In genomic region chr22:21808130-21808529, GRCh38 we compare ENCODE assay signal across 18 cellular contexts.
"Had no signal": no experiment of that assay in that cellular context is flagged by ENCODE, and none has a peak within 500 bp of the region (broad histone marks: within the 10 kb centered on the region; RNA-seq: fewer than 3 reads in every experiment).

No MANE protein-coding gene starts in this region.

- H3K9me3 ChIP-seq: right atrium auricular region had no signal

- H3K4me3 Mint-ChIP-seq: activated CD4-positive, alpha-beta memory T cell treated with anti-CD3 and anti-CD28 coated beads, Interleukin-2, amount 10 ng/mL, durations not matched to agents 7 days and 5 days; activated CD4-positive, alpha-beta T cell treated with anti-CD3 and anti-CD28 coated beads for 36 hours; activated naive CD8-positive, alpha-beta T cell treated with anti-CD3 and anti-CD28 coated beads, Interleukin-2, amount 10 ng/mL, durations not matched to agents 7 days and 5 days; activated T-cell treated with anti-CD3 and anti-CD28 coated beads, Interleukin-2, amount 50 U/mL, for 4 hours; stimulated activated naive B cell treated with anti-CD40 and anti-IgM and Interleukin-4, amounts not matched to agents 10 μg/mL and 1 μg/mL and 100 μg/mL, for 72 hours; T-cell had no signal

- H3K9me3 Mint-ChIP-seq: activated CD4-positive, alpha-beta memory T cell treated with anti-CD3 and anti-CD28 coated beads, Interleukin-2, amount 10 ng/mL, durations not matched to agents 7 days and 5 days; activated naive CD8-positive, alpha-beta T cell treated with anti-CD3 and anti-CD28 coated beads, Interleukin-2, amount 10 ng/mL, durations not matched to agents 7 days and 5 days; activated T-cell treated with anti-CD3 and anti-CD28 coated beads, Interleukin-2, amount 50 U/mL, for 4 hours; T-cell had no signal

- H3K27me3 ChIP-seq: brain microvascular endothelial cell, right atrium auricular region had no signal

- H3K4me1 Mint-ChIP-seq: activated CD4-positive, alpha-beta memory T cell treated with anti-CD3 and anti-CD28 coated beads, Interleukin-2, amount 10 ng/mL, durations not matched to agents 7 days and 5 days had no signal

- H3K27me3 Mint-ChIP-seq: activated CD4-positive, alpha-beta memory T cell treated with anti-CD3 and anti-CD28 coated beads, Interleukin-2, amount 10 ng/mL, durations not matched to agents 7 days and 5 days; activated CD4-positive, alpha-beta T cell treated with anti-CD3 and anti-CD28 coated beads for 36 hours; activated naive CD8-positive, alpha-beta T cell treated with anti-CD3 and anti-CD28 coated beads, Interleukin-2, amount 10 ng/mL, durations not matched to agents 7 days and 5 days; progenitor cell of endocrine pancreas; stimulated activated naive B cell treated with anti-CD40 and anti-IgM and Interleukin-4, amounts not matched to agents 10 μg/mL and 1 μg/mL and 100 μg/mL, for 72 hours; T-cell had no signal

- H3K27ac ChIP-seq: brain microvascular endothelial cell, right atrium auricular region, WERI-Rb-1 had no signal

- ATAC-seq: activated CD4-positive, alpha-beta T cell treated with anti-CD3 and anti-CD28 coated beads for 36 hours; activated T-cell treated with anti-CD3 and anti-CD28 coated beads, Interleukin-2, amount 50 U/mL, for 4 hours; stimulated activated naive B cell treated with anti-CD40 and anti-IgM and Interleukin-4, amounts not matched to agents 10 μg/mL and 1 μg/mL and 100 μg/mL, for 72 hours; T-cell had no signal

- DNase-seq: activated CD4-positive, alpha-beta memory T cell treated with anti-CD3 and anti-CD28 coated beads, Interleukin-2, amount 10 ng/mL, durations not matched to agents 7 days and 5 days; activated CD4-positive, alpha-beta T cell treated with anti-CD3 and anti-CD28 coated beads for 36 hours; activated gamma-delta T cell treated with Interleukin-2 at 50 U/mL for 16 hours; activated naive CD8-positive, alpha-beta T cell treated with anti-CD3 and anti-CD28 coated beads, Interleukin-2, amount 10 ng/mL, durations not matched to agents 7 days and 5 days; activated T-cell treated with anti-CD3 and anti-CD28 coated beads, Interleukin-2, amount 50 U/mL, for 4 hours; brain microvascular endothelial cell; cerebellar nuclear complex; effector CD8-positive, alpha-beta T cell; foreskin melanocyte; head of caudate nucleus; nucleus accumbens; stimulated activated CD4-positive, alpha-beta T cell treated with anti-CD3 and anti-CD28 coated beads, Interleukin-2, amount 100 ng/mL, for 48 hours; stimulated activated naive B cell treated with anti-CD40 and anti-IgM and Interleukin-4, amounts not matched to agents 10 μg/mL and 1 μg/mL and 100 μg/mL, for 72 hours; T-cell; trophoblast cell; WERI-Rb-1 had no signal

- H3K4me3 ChIP-seq: right atrium auricular region had no signal

- H3K27ac Mint-ChIP-seq: activated CD4-positive, alpha-beta memory T cell treated with anti-CD3 and anti-CD28 coated beads, Interleukin-2, amount 10 ng/mL, durations not matched to agents 7 days and 5 days; activated CD4-positive, alpha-beta T cell treated with anti-CD3 and anti-CD28 coated beads for 36 hours; activated naive CD8-positive, alpha-beta T cell treated with anti-CD3 and anti-CD28 coated beads, Interleukin-2, amount 10 ng/mL, durations not matched to agents 7 days and 5 days; progenitor cell of endocrine pancreas; stimulated activated naive B cell treated with anti-CD40 and anti-IgM and Interleukin-4, amounts not matched to agents 10 μg/mL and 1 μg/mL and 100 μg/mL, for 72 hours had no signal
